Comparison of ENCODE assay signal across 14 cellular contexts in genomic region chr11:8026982-8027381, GRCh38.
"Had no signal": no experiment of that assay in that cellular context is flagged by ENCODE, and none has a peak within 500 bp of the region (broad histone marks: within the 10 kb centered on the region; RNA-seq: fewer than 3 reads in every experiment).

No MANE protein-coding gene starts in this region.

- H3K27ac ChIP-seq: dorsolateral prefrontal cortex, neutrophil had no signal

- H3K4me3 ChIP-seq: dorsolateral prefrontal cortex, smooth muscle cell had no signal

- H3K36me3 Mint-ChIP-seq: naive thymus-derived CD4-positive, alpha-beta T cell had no signal

- ATAC-seq: left lobe of liver; naive thymus-derived CD4-positive, alpha-beta T cell had no signal

- H3K4me2 ChIP-seq: smooth muscle cell had no signal

- H3K9me3 ChIP-seq: neutrophil had no signal

- H3K27ac Mint-ChIP-seq: naive thymus-derived CD4-positive, alpha-beta T cell; nephron progenitor cell had no signal

- H3K27me3 ChIP-seq: dorsolateral prefrontal cortex had no signal

- H3K36me3 ChIP-seq: neutrophil had no signal

- H3K4me3 Mint-ChIP-seq: naive thymus-derived CD4-positive, alpha-beta T cell; nephron progenitor cell had no signal

- H3K9me3 Mint-ChIP-seq: naive thymus-derived CD4-positive, alpha-beta T cell; nephron progenitor cell had no signal

- DNase-seq: cortex of kidney; dorsolateral prefrontal cortex; effector CD8-positive, alpha-beta T cell; islet precursor cell; mammary epithelial cell; naive thymus-derived CD4-positive, alpha-beta T cell; nephron progenitor cell; posterior cingulate gyrus; stimulated activated CD4-positive, alpha-beta T cell treated with anti-CD3 and anti-CD28 coated beads, Interleukin-2, amount 100 ng/mL, for 48 hours; stimulated activated naive CD4-positive, alpha-beta T cell treated with Interleukin-2 at 50 U/mL for 16 hours; trophoblast cell had no signal
